Comparison of ENCODE assay signal across 16 cellular contexts in genomic region chr11:123504401-123504800, GRCh38.
DNase-seq lines count a peak whose midpoint lies in the region; ATAC-seq and TF ChIP-seq lines count a peak whose summit lies in the region.
"Had no signal": no experiment of that assay in that cellular context is flagged by ENCODE, and none has a peak within 500 bp of the region (broad histone marks: within the 10 kb centered on the region; RNA-seq: fewer than 3 reads in every experiment).

No MANE protein-coding gene starts in this region.

- no peak overlapping the region for H3K4me3 Mint-ChIP-seq in endothelial cell (ENCODE audit: unreplicated experiment)
- H3K4me3 Mint-ChIP-seq: stimulated activated memory B cell treated with anti-CD40 and anti-IgM and Interleukin-4, amounts not matched to agents 10 μg/mL and 1 μg/mL and 100 μg/mL, for 72 hours had no signal

- H3K36me3 Mint-ChIP-seq in endothelial cell (ENCODE audit: low read depth, unreplicated experiment): peaks cover 5% of the 10 kb centered on the region
- H3K36me3 Mint-ChIP-seq: stimulated activated memory B cell treated with anti-CD40 and anti-IgM and Interleukin-4, amounts not matched to agents 10 μg/mL and 1 μg/mL and 100 μg/mL, for 72 hours had no signal

- ATAC-seq in GM21360 (IDR thresholded peaks at IDR 0.05; ENCODE audit: unreplicated experiment): peak; percentile 45
- no peak for ATAC-seq in GM19452 (IDR thresholded peaks at IDR 0.05; ENCODE audit: unreplicated experiment)
- ATAC-seq: stimulated activated memory B cell treated with anti-CD40 and anti-IgM and Interleukin-4, amounts not matched to agents 10 μg/mL and 1 μg/mL and 100 μg/mL, for 72 hours had no signal

- peak overlapping the region; percentile 34 for H3K27ac Mint-ChIP-seq in endothelial cell (ENCODE audit: unreplicated experiment)
- H3K27ac Mint-ChIP-seq: progenitor cell of endocrine pancreas; stimulated activated memory B cell treated with anti-CD40 and anti-IgM and Interleukin-4, amounts not matched to agents 10 μg/mL and 1 μg/mL and 100 μg/mL, for 72 hours had no signal

- H3K9me3 Mint-ChIP-seq in endothelial cell (ENCODE audit: unreplicated experiment): no peaks in the 10 kb centered on the region
- H3K9me3 Mint-ChIP-seq: stimulated activated memory B cell treated with anti-CD40 and anti-IgM and Interleukin-4, amounts not matched to agents 10 μg/mL and 1 μg/mL and 100 μg/mL, for 72 hours had no signal

- no peak for TF ChIP-seq CTCF in endothelial cell (IDR thresholded peaks at IDR 0.05; ENCODE audit: unreplicated experiment)

- DNase-seq in GF-D8 (lab: John Stamatoyannopoulos, UW) (peak; percentile 99), SKM-1 (lab: John Stamatoyannopoulos, UW; ENCODE audit: unreplicated experiment) (peak; percentile 7), endothelial cell (ENCODE audit: low spot score) (no peak), NOMO-1 (lab: John Stamatoyannopoulos, UW; ENCODE audit: unreplicated experiment in 2 of 2) (no peak), NOMO-1 treated with dmso at 0.1 percent for 144 hours (lab: John Stamatoyannopoulos, UW; ENCODE audit: unreplicated experiment) (no peak)
- DNase-seq: activated effector memory CD4-positive, alpha-beta T cell treated with Interleukin-2 at 50 U/mL for 16 hours; cortex of kidney; foreskin melanocyte; NCI-H187; NCI-H446 treated with DMSO at 0.1 percent for 48 hours; stimulated activated CD4-positive, alpha-beta T cell treated with anti-CD3 and anti-CD28 coated beads, Interleukin-12 subunit alpha, Interleukin-12 subunit beta, amount 100 ng/mL, for 4 hours; transverse colon had no signal

- H3K27me3 Mint-ChIP-seq in endothelial cell (ENCODE audit: unreplicated experiment): no peaks in the 10 kb centered on the region
- H3K27me3 Mint-ChIP-seq: progenitor cell of endocrine pancreas; stimulated activated memory B cell treated with anti-CD40 and anti-IgM and Interleukin-4, amounts not matched to agents 10 μg/mL and 1 μg/mL and 100 μg/mL, for 72 hours had no signal

- peaks cover 49% of the 10 kb centered on the region for H3K4me1 Mint-ChIP-seq in endothelial cell (ENCODE audit: unreplicated experiment)
- H3K4me1 Mint-ChIP-seq: stimulated activated memory B cell treated with anti-CD40 and anti-IgM and Interleukin-4, amounts not matched to agents 10 μg/mL and 1 μg/mL and 100 μg/mL, for 72 hours had no signal

Comparison
In these comparisons a context has a peak if more than half of its experiments do, and no peak if none do; other contexts are left out.
1. DNase-seq: peak in GF-D8 (single experiment) and SKM-1 (single experiment); none in endothelial cell (single experiment), NOMO-1 (0 of 2) and NOMO-1 treated with dmso at 0.1 percent for 144 hours (single experiment).